Comparison of ENCODE assay signal across 1 cellular context in the genomic region with DNA sequence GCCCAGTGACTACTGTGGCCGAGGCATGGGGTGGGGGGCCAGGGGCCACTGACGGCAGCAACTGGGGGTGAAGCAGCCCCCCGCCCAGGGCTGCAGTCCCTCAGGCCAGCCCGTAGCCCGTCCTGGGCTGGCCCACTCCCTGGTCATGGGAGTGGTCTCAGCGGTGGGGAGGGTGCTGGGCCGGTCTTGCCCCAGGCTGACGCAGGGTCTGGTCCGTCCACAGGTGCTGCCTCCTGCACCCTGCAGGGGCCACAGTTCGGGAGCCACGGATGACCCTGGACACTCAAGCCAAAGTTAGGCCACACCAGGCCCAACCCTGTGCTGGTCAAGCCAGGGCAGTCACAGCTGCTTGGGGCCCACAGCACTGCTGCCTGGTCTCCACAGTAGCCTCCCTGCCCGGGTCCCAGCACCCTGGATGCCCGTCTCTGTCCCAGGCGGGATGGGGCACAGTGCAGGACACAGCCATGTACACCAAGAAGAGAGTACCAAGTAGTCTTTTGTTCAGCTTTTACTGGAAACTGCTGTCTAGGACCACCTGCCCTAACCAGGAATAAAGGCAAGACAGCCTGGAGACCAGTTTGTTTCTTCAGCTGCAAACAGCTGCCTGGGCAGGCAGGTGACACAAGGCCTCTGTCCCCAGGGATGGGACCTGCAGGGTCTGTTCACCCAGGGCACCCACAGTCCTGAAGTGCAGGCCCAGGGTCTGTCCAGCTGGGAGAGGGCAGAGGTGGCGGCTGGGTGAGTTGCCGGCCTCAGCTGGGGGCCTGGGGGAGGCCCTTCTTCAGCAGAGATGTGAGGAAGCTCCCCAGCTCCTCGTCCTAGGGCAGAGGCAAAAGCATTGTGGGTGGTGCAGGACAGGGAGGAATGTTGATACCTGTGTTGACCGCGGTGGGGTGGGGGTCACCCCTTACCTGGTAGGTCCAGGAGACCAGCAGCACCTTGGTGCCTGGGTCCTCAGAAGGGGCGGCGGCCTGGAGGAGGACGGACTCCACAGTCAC.
TF ChIP-seq lines count a peak whose summit lies in the region.

No MANE protein-coding gene starts in this region.

TF ChIP-seq in IMR-90, 13 proteins besides CTCF, POLR2A, EP300 and RAD21:
- TF ChIP-seq BHLHE40 (IDR thresholded peaks at IDR 0.05; ENCODE audit: low read depth, low read length) (no peak), MAZ (IDR thresholded peaks at IDR 0.05; ENCODE audit: borderline replicate concordance, low read depth, low read length) (no peak), CHD1 (IDR thresholded peaks at IDR 0.05; ENCODE audit: low read depth, low read length) (no peak), SMC3 (IDR thresholded peaks at IDR 0.05; ENCODE audit: low read depth, low read length) (no peak), CEBPB (IDR thresholded peaks at IDR 0.05; ENCODE audit: low read depth, low read length) (no peak), RFX5 (IDR thresholded peaks at IDR 0.05; ENCODE audit: low read depth, low read length) (no peak), FOS (IDR thresholded peaks at IDR 0.05; ENCODE audit: low read depth, low read length) (no peak), MXI1 (IDR thresholded peaks at IDR 0.05; ENCODE audit: borderline replicate concordance, low read depth, low read length) (no peak), NFE2L2 (IDR thresholded peaks at IDR 0.05; ENCODE audit: low read depth, low read length) (no peak)
- TF ChIP-seq, protein P1, sequence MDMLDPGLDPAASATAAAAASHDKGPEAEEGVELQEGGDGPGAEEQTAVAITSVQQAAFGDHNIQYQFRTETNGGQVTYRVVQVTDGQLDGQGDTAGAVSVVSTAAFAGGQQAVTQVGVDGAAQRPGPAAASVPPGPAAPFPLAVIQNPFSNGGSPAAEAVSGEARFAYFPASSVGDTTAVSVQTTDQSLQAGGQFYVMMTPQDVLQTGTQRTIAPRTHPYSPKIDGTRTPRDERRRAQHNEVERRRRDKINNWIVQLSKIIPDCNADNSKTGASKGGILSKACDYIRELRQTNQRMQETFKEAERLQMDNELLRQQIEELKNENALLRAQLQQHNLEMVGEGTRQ (IDR thresholded peaks at IDR 0.05; ENCODE audit: low read depth, low read length), result no peak
